ENCODE assay signal across 1 cellular context in genomic region chr11:66287256-66288137, GRCh38.
TF ChIP-seq lines count a peak whose summit lies in the region.

No MANE protein-coding gene starts in this region.

TF ChIP-seq in IMR-90, 13 proteins besides CTCF, POLR2A, EP300 and RAD21 (continued from another document):
- TF ChIP-seq RCOR1 (IDR thresholded peaks at IDR 0.05; ENCODE audit: insufficient replicate concordance, low read length) (no peak), ELK1 (IDR thresholded peaks at IDR 0.05; ENCODE audit: borderline replicate concordance, low read depth, low read length) (no peak), FOS (IDR thresholded peaks at IDR 0.05; ENCODE audit: low read depth, low read length) (no peak), MAZ (IDR thresholded peaks at IDR 0.05; ENCODE audit: borderline replicate concordance, low read depth, low read length) (no peak), MAFK (IDR thresholded peaks at IDR 0.05; ENCODE audit: low read depth, low read length) (no peak)
